33 cellular contexts compared by ENCODE assay signal in the genomic region with DNA sequence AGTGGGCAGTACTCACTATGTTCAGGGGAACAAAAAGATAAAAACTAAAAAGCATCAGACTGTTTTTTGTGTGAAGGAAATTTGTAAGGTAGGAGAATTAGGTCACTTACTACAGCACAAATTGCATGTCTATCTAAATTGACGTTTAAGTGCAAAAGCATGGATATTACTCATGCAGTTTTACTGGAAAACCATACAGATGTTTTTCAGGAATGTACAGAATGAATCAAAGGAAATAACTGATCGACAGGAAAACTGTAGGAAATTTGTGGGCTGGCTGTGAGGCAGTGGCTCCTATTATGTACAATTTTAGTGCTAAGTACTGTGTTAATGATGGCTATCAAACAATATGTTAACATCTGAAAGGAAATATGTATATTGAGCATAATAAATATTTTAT. TPM values are rescaled to one million over a fixed set of nuclear protein-coding genes. Genes with fewer than 3 reads are reported as not detected.
DNase-seq lines count a peak whose midpoint lies in the region; ATAC-seq, FAIRE-seq and TF ChIP-seq lines count a peak whose summit lies in the region.
"Had no signal": no experiment of that assay in that cellular context is flagged by ENCODE, and none has a peak within 500 bp of the region (broad histone marks: within the 10 kb centered on the region; RNA-seq: fewer than 3 reads in every experiment).

No MANE protein-coding gene starts in this region.

- TF ChIP-seq POLR2A in suprapubic skin (IDR thresholded peaks at IDR 0.05) = no peak

- H3K4me1 Mint-ChIP-seq in astrocyte (ENCODE audit: low read depth, unreplicated experiment) = peaks cover 7% of the 10 kb centered on the region

- H3K4me1 ChIP-seq in astrocyte (ENCODE audit: insufficient read depth, low read length) (no peaks in the 10 kb centered on the region), suprapubic skin (peaks cover 25% of the 10 kb centered on the region)

- H2AFZ ChIP-seq in astrocyte (ENCODE audit: low read depth, low read length) = no peak overlapping the region
- H2AFZ ChIP-seq: PC-9 had no signal

- no peak overlapping the region for H3K27ac Mint-ChIP-seq in astrocyte (ENCODE audit: unreplicated experiment)
- H3K27ac Mint-ChIP-seq: activated naive CD8-positive, alpha-beta T cell treated with anti-CD3 and anti-CD28 coated beads, Interleukin-2, amount 10 ng/mL, durations not matched to agents 7 days and 5 days; stimulated activated naive CD8-positive, alpha-beta T cell treated with anti-CD3 and anti-CD28 coated beads, Interleukin-15, amount 100 ng/mL, for 72 hours; T-helper 1 cell treated with Interleukin-12 subunit alpha and Interleukin-12 subunit beta and Interleukin-4 antibody, amounts not matched to agents 30 μg/mL and 1 μg/mL, for 36 hours had no signal

- TF ChIP-seq EP300 in suprapubic skin (IDR thresholded peaks at IDR 0.05) = no peak

- H3K36me3 ChIP-seq in astrocyte (ENCODE audit: insufficient read depth, low read length) = no peaks in the 10 kb centered on the region
- H3K36me3 ChIP-seq in suprapubic skin = peaks cover 8% of the 10 kb centered on the region

- no peaks in the 10 kb centered on the region for H4K20me1 ChIP-seq in astrocyte (ENCODE audit: insufficient read depth, low read length)

- peaks cover 2% of the 10 kb centered on the region for H3K9me3 Mint-ChIP-seq in astrocyte (ENCODE audit: unreplicated experiment)
- H3K9me3 Mint-ChIP-seq: activated naive CD8-positive, alpha-beta T cell treated with anti-CD3 and anti-CD28 coated beads, Interleukin-2, amount 10 ng/mL, durations not matched to agents 7 days and 5 days; central memory CD8-positive, alpha-beta T cell; HFFc6; stimulated activated naive CD8-positive, alpha-beta T cell treated with anti-CD3 and anti-CD28 coated beads, Interleukin-15, amount 100 ng/mL, for 72 hours; T-helper 1 cell treated with Interleukin-12 subunit alpha and Interleukin-12 subunit beta and Interleukin-4 antibody, amounts not matched to agents 30 μg/mL and 1 μg/mL, for 36 hours had no signal

- H3K27me3 Mint-ChIP-seq in astrocyte (ENCODE audit: low read depth, unreplicated experiment) = no peaks in the 10 kb centered on the region
- H3K27me3 Mint-ChIP-seq: central memory CD8-positive, alpha-beta T cell had no signal

- FAIRE-seq in astrocyte (lab: Jason Lieb, UNC) = no peak
- FAIRE-seq: HTR-8/SVneo, islet of Langerhans, K562 had no signal

- H3K36me3 Mint-ChIP-seq in astrocyte (ENCODE audit: low read depth, unreplicated experiment) = peaks cover 17% of the 10 kb centered on the region

- H3K9me3 ChIP-seq in astrocyte (ENCODE audit: insufficient read depth, low read depth, low read length) (peaks cover 2% of the 10 kb centered on the region), suprapubic skin (no peaks in the 10 kb centered on the region)
- H3K9me3 ChIP-seq: SK-N-SH, spleen had no signal

- H3K4me3 Mint-ChIP-seq in astrocyte (ENCODE audit: unreplicated experiment) = no peak overlapping the region
- H3K4me3 Mint-ChIP-seq: activated naive CD8-positive, alpha-beta T cell treated with anti-CD3 and anti-CD28 coated beads, Interleukin-2, amount 10 ng/mL, durations not matched to agents 7 days and 5 days; central memory CD8-positive, alpha-beta T cell; HFFc6; stimulated activated naive CD8-positive, alpha-beta T cell treated with anti-CD3 and anti-CD28 coated beads, Interleukin-15, amount 100 ng/mL, for 72 hours; T-helper 1 cell treated with Interleukin-12 subunit alpha and Interleukin-12 subunit beta and Interleukin-4 antibody, amounts not matched to agents 30 μg/mL and 1 μg/mL, for 36 hours had no signal

- TF ChIP-seq CTCF in astrocyte (IDR thresholded peaks at IDR 0.05; ENCODE audit: insufficient read depth, low read depth, low read length) (no peak), suprapubic skin (IDR thresholded peaks at IDR 0.05) (no peak)

- H3K27ac ChIP-seq in astrocyte (ENCODE audit: low read depth, low read length) (no peak overlapping the region), suprapubic skin (peak overlapping the region; percentile 82)
- H3K27ac ChIP-seq: C4-2B, PC-9 had no signal

- no peak overlapping the region for H3K9ac ChIP-seq in astrocyte (ENCODE audit: low read length)
- H3K9ac ChIP-seq: SK-N-SH had no signal

- H3K27me3 ChIP-seq in astrocyte (ENCODE audit: insufficient read depth, low read length) (no peaks in the 10 kb centered on the region), suprapubic skin (no peaks in the 10 kb centered on the region)
- H3K27me3 ChIP-seq: dorsolateral prefrontal cortex, spleen had no signal

- peak overlapping the region; percentile 8 for H3K4me2 ChIP-seq in astrocyte (ENCODE audit: low read length)
- H3K4me2 ChIP-seq: PC-9, SK-N-SH had no signal

- no peak for ATAC-seq in HG02763 (IDR thresholded peaks at IDR 0.05; ENCODE audit: unreplicated experiment)
- ATAC-seq in GM21529 (IDR thresholded peaks at IDR 0.05; ENCODE audit: unreplicated experiment) = no peak
- ATAC-seq: K562; left lobe of liver; right cardiac atrium; stimulated activated naive CD8-positive, alpha-beta T cell treated with anti-CD3 and anti-CD28 coated beads, Interleukin-15, amount 100 ng/mL, for 72 hours had no signal

- no peak overlapping the region for H3K4me3 ChIP-seq in astrocyte (ENCODE audit: insufficient read depth, low read depth, low read length)
- H3K4me3 ChIP-seq in suprapubic skin = no peak overlapping the region
- H3K4me3 ChIP-seq: dorsolateral prefrontal cortex, K562, PC-9, spleen had no signal

- DNase-seq in ELR (ENCODE audit: low read depth) (peak; percentile 26), astrocyte (ENCODE audit: low read depth) (peak; percentile 13), fibroblast of peridontal ligament (ENCODE audit: extremely low read depth) (peak; percentile 21), suprapubic skin (ENCODE audit: low spot score in 2 of 2) (no peak), globus pallidus (ENCODE audit: low spot score) (no peak)
- DNase-seq: activated gamma-delta T cell treated with Interleukin-2 at 50 U/mL for 16 hours; activated naive CD8-positive, alpha-beta T cell treated with anti-CD3 and anti-CD28 coated beads, Interleukin-2, amount 10 ng/mL, durations not matched to agents 7 days and 5 days; activated T-cell treated with anti-CD3 and anti-CD28 coated beads, Interleukin-2, amount 50 U/mL, for 48 hours; DMS79 treated with DMSO at 0.1 percent for 48 hours; dorsolateral prefrontal cortex; GOT3; head of caudate nucleus; HFFc6; MM.1S; NCI-H1105 treated with DMSO at 0.1 percent for 48 hours; NCI-H2029 treated with DMSO at 0.1 percent for 48 hours; NCI-H69; PC-9; right cardiac atrium; SK-N-SH; spleen; stimulated activated CD4-positive, alpha-beta T cell treated with anti-CD3 and anti-CD28 coated beads, Interleukin-2, amount 100 ng/mL, for 24 hours; stimulated activated CD8-positive, alpha-beta memory T cell treated with anti-CD3 and anti-CD28 coated beads, Interleukin-4, amount 100 ng/mL, for 48 hours; stimulated activated naive CD8-positive, alpha-beta T cell treated with anti-CD3 and anti-CD28 coated beads, Interleukin-15, amount 100 ng/mL, for 72 hours had no signal

- 49% methylated on average over 2 of the region's 2 CpGs for WGBS in suprapubic skin

- peaks cover 2% of the 10 kb centered on the region for H3K79me2 ChIP-seq in astrocyte (ENCODE audit: insufficient read depth, low read length)

RNA-seq across cellular contexts. Expression of a gene that starts 6.8 kb away (rescaled TPM):
- total RNA-seq in astrocyte = 15.4 and 16.4 TPM in 2 replicates
- total RNA-seq in suprapubic skin = 10 to 100 TPM in 3 of 4 donors, 1 to 10 TPM in 1; 7.6 to 14.5 (median 11.6) TPM

Comparison
In these comparisons a context has a peak if more than half of its experiments do, and no peak if none do; other contexts are left out.
1. DNase-seq: peak in ELR (single experiment), astrocyte (single experiment) and fibroblast of peridontal ligament (single experiment); none in suprapubic skin (0 of 2) and globus pallidus (single experiment).